8 cellular contexts compared by ENCODE assay signal in genomic region chr14:73458219-73458976, GRCh38. TPM values are rescaled to one million over a fixed set of nuclear protein-coding genes. Genes with fewer than 3 reads are reported as not detected.
DNase-seq lines count a peak whose midpoint lies in the region; ATAC-seq and TF ChIP-seq lines count a peak whose summit lies in the region.

Gene NUMB (minus strand): TSS chr14:73458546. CDS start chr14:73355751, 102,795 bp downstream.

- peaks cover 8% of the 10 kb centered on the region for H3K27me3 Mint-ChIP-seq in dendritic cell treated with granulocyte-macrophage colony-stimulating factor and Interleukin-4, amounts not matched to agents 40 ng/mL and 50 ng/mL, for 4 days

- H3K36me3 Mint-ChIP-seq in dendritic cell treated with granulocyte-macrophage colony-stimulating factor and Interleukin-4, amounts not matched to agents 40 ng/mL and 50 ng/mL, for 4 days (ENCODE audit: low read depth) = peaks cover 16% of the 10 kb centered on the region

- H3K9me3 Mint-ChIP-seq in dendritic cell treated with granulocyte-macrophage colony-stimulating factor and Interleukin-4, amounts not matched to agents 40 ng/mL and 50 ng/mL, for 4 days = no peaks in the 10 kb centered on the region

- peak within 1 kb of the TSS; percentile 83 for H3K27ac ChIP-seq in C4-2B

- no peak; the same call in 1 of the 2 replicates for TF ChIP-seq CTCF in C4-2B (conservative IDR thresholded peaks at IDR 0.05)

- DNase-seq in NCI-H748 treated with DMSO at 0.1 percent for 48 hours (lab: John Stamatoyannopoulos, UW) (peak; percentile 99), left lobe of liver (ENCODE audit: low spot score) (peak; percentile 98)
- peak; percentile 77 to 97 for DNase-seq in activated CD4-positive, alpha-beta T cell treated with anti-CD3 and anti-CD28 coated beads, Interleukin-2, amount 50 U/mL, for 24 hours (ENCODE audit: low read depth in 1 of 2, low spot score in 1 of 2)
- peak; percentile 96 for DNase-seq in stimulated activated CD4-positive, alpha-beta T cell treated with anti-CD3 and anti-CD28 coated beads, Interleukin-2, amount 100 ng/mL, for 4 hours (ENCODE audit: low read depth)

- intact Hi-C loops in dendritic cell treated with granulocyte-macrophage colony-stimulating factor and Interleukin-4, amounts not matched to agents 40 ng/mL and 50 ng/mL, for 4 days (cut with micrococcal nuclease) = loop anchor here (5.0 kb wide), 1 partner anchor 36 kb away; no protein-coding TSS in a partner anchor

- peak within 1 kb of the TSS; percentile 99 for H3K27ac Mint-ChIP-seq in dendritic cell treated with granulocyte-macrophage colony-stimulating factor and Interleukin-4, amounts not matched to agents 40 ng/mL and 50 ng/mL, for 4 days

- ATAC-seq in GM19372 (IDR thresholded peaks at IDR 0.05; ENCODE audit: low read depth, unreplicated experiment) (peak; percentile 90), HG03558 (IDR thresholded peaks at IDR 0.05; ENCODE audit: extremely low read depth, unreplicated experiment) (peak; percentile 78), left lobe of liver (peak; percentile 83)

- H3K4me1 Mint-ChIP-seq in dendritic cell treated with granulocyte-macrophage colony-stimulating factor and Interleukin-4, amounts not matched to agents 40 ng/mL and 50 ng/mL, for 4 days (ENCODE audit: low read depth) = peaks cover 68% of the 10 kb centered on the region

- peak within 1 kb of the TSS; percentile 92 for H3K4me3 Mint-ChIP-seq in dendritic cell treated with granulocyte-macrophage colony-stimulating factor and Interleukin-4, amounts not matched to agents 40 ng/mL and 50 ng/mL, for 4 days

RNA-seq across cellular contexts. Expression of gene NUMB, which starts in this region (rescaled TPM):
- total RNA-seq in left lobe of liver = 41.9 TPM

Comparison
In these comparisons a context has a peak if more than half of its experiments do, and no peak if none do; other contexts are left out.
1. Peak in every context shown above with its lines: DNase-seq, ATAC-seq and H3K27ac ChIP-seq.